In the genomic region with DNA sequence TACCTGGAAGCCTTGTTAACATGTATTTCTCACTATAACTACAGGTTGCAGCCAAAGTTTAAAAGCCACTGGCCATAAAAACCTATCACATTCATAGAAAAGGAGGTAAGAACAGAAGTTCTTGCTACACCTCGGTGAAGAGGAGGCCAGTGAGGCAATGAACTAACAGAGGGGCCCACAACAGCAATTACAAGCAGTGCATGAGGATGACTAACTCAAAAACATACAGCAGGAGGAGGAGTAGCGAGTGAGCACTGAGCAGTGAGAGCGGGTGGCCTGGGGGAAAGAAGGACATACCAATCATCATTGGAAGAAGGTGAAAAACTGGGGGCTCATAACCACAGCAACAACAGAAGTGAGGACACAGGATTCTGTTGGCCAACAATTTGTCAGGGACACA, we compare ENCODE assay signal across 27 cellular contexts. TPM values are rescaled to one million over a fixed set of nuclear protein-coding genes. Genes with fewer than 3 reads are reported as not detected.
DNase-seq lines count a peak whose midpoint lies in the region; ATAC-seq and TF ChIP-seq lines count a peak whose summit lies in the region.
"Had no signal": no experiment of that assay in that cellular context is flagged by ENCODE, and none has a peak within 500 bp of the region (broad histone marks: within the 10 kb centered on the region; RNA-seq: fewer than 3 reads in every experiment).

No MANE protein-coding gene starts in this region.

- no peak overlapping the region for H3K18ac ChIP-seq in mesenchymal stem cell (ENCODE audit: low read depth in 1 of 2, low read length in 2 of 2)

- DNase-seq in Caco-2 (no peak), HFFc6 (no peak), mesenchymal stem cell (peak; percentile 10), SIG-M5 treated with dmso at 0.1 percent for 504 hours (lab: John Stamatoyannopoulos, UW; ENCODE audit: unreplicated experiment) (no peak), RWPE1 (ENCODE audit: low spot score) (no peak)
- DNase-seq in activated naive CD8-positive, alpha-beta T cell treated with anti-CD3 and anti-CD28 coated beads, Interleukin-2, amount 50 U/mL, for 24 hours = no peak
- no peak for DNase-seq in stimulated activated CD4-positive, alpha-beta T cell treated with anti-CD3 and anti-CD28 coated beads, Interleukin-15, amount 100 ng/mL, for 24 hours
- DNase-seq in stimulated activated naive CD8-positive, alpha-beta T cell treated with anti-CD3 and anti-CD28 coated beads, Interleukin-15, Interleukin-2, amounts not matched to agents 100 U/mL and 50 U/mL, for 24 hours = no peak
- DNase-seq: activated CD4-positive, alpha-beta T cell treated with anti-CD3 and anti-CD28 coated beads, Interleukin-2, amount 10 ng/mL, durations not matched to agents 7 days and 5 days; activated naive CD4-positive, alpha-beta T cell treated with Interleukin-2 at 50 U/mL for 16 hours; activated T-cell treated with anti-CD3 and anti-CD28 coated beads, Interleukin-2, amount 50 U/mL, for 4 hours; COR-L47; DMS53; effector CD8-positive, alpha-beta T cell; Karpas-422; naive B cell; NCI-H1436; NCI-H2107; psoas muscle; SIG-M5; sigmoid colon had no signal

- H3K36me3 Mint-ChIP-seq in Caco-2 (ENCODE audit: insufficient read depth, unreplicated experiment) (peaks cover 9% of the 10 kb centered on the region), HFFc6 (ENCODE audit: low read depth) (peaks cover 12% of the 10 kb centered on the region; the same call in 1 of the 2 replicates)
- H3K36me3 Mint-ChIP-seq in activated naive CD8-positive, alpha-beta T cell treated with anti-CD3 and anti-CD28 coated beads, Interleukin-2, amount 50 U/mL, for 24 hours (ENCODE audit: low read depth) = peaks cover 15% of the 10 kb centered on the region

- H2BK5ac ChIP-seq in mesenchymal stem cell (ENCODE audit: low read depth, low read length, poor library complexity, severe bottlenecking) = no peak overlapping the region

- H2AK5ac ChIP-seq in mesenchymal stem cell (ENCODE audit: low read length, severe bottlenecking) = no peak overlapping the region

- H3K4me1 Mint-ChIP-seq in Caco-2 (ENCODE audit: low read depth, unreplicated experiment) = peaks cover 9% of the 10 kb centered on the region
- H3K4me1 Mint-ChIP-seq in HFFc6 (ENCODE audit: low read depth) = peaks cover 41% of the 10 kb centered on the region
- peaks cover 62% of the 10 kb centered on the region for H3K4me1 Mint-ChIP-seq in activated naive CD8-positive, alpha-beta T cell treated with anti-CD3 and anti-CD28 coated beads, Interleukin-2, amount 50 U/mL, for 24 hours

- no peaks in the 10 kb centered on the region for H3K27me3 Mint-ChIP-seq in Caco-2 (ENCODE audit: insufficient read depth, unreplicated experiment)
- H3K27me3 Mint-ChIP-seq in HFFc6 (ENCODE audit: insufficient read depth) = no peaks in the 10 kb centered on the region
- no peaks in the 10 kb centered on the region for H3K27me3 Mint-ChIP-seq in activated naive CD8-positive, alpha-beta T cell treated with anti-CD3 and anti-CD28 coated beads, Interleukin-2, amount 50 U/mL, for 24 hours
- H3K27me3 Mint-ChIP-seq: activated CD4-positive, alpha-beta T cell treated with anti-CD3 and anti-CD28 coated beads, Interleukin-2, amount 10 ng/mL, durations not matched to agents 7 days and 5 days; naive B cell; stimulated activated memory B cell treated with anti-CD40 and anti-IgM and Interleukin-4, amounts not matched to agents 10 μg/mL and 1 μg/mL and 100 μg/mL, for 72 hours; type B pancreatic cell had no signal

- no peak overlapping the region for H3K9ac ChIP-seq in mesenchymal stem cell (ENCODE audit: low read length)
- H3K9ac ChIP-seq: BLaER1 had no signal

- H4K91ac ChIP-seq in mesenchymal stem cell (ENCODE audit: low read length) = no peak overlapping the region

- H3K27me3 ChIP-seq in Caco-2 (replicated peaks; ENCODE audit: control insufficient read depth, insufficient read depth, low read length) (no peaks in the 10 kb centered on the region), mesenchymal stem cell (ENCODE audit: control insufficient read depth in 1 of 2, insufficient read depth in 1 of 2, low read length in 2 of 2) (no peaks in the 10 kb centered on the region)
- H3K27me3 ChIP-seq: BLaER1, sigmoid colon had no signal

- ATAC-seq in activated naive CD8-positive, alpha-beta T cell treated with anti-CD3 and anti-CD28 coated beads, Interleukin-2, amount 50 U/mL, for 24 hours = no peak
- no peak for ATAC-seq in stimulated activated naive CD8-positive, alpha-beta T cell treated with anti-CD3 and anti-CD28 coated beads, Interleukin-15, Interleukin-2, amounts not matched to agents 100 U/mL and 50 U/mL, for 24 hours
- ATAC-seq: HepG2; Panc1; psoas muscle; stimulated activated memory B cell treated with anti-CD40 and anti-IgM and Interleukin-4, amounts not matched to agents 10 μg/mL and 1 μg/mL and 100 μg/mL, for 72 hours had no signal

- H3K4me1 ChIP-seq in Caco-2 (no peaks in the 10 kb centered on the region), mesenchymal stem cell (ENCODE audit: control insufficient read depth, insufficient read depth, low read depth, low read length) (peaks cover 15% of the 10 kb centered on the region)
- H3K4me1 ChIP-seq: BLaER1 had no signal

- H3K36me3 ChIP-seq in Caco-2 (ENCODE audit: control insufficient read depth, insufficient read depth, low read length) (no peaks in the 10 kb centered on the region), mesenchymal stem cell (ENCODE audit: control insufficient read depth in 1 of 2, insufficient read depth in 2 of 2, low read depth in 1 of 2, low read length in 2 of 2) (peaks cover 4% of the 10 kb centered on the region in 2 experiments)
- H3K36me3 ChIP-seq: sigmoid colon had no signal

- H3K14ac ChIP-seq in mesenchymal stem cell (ENCODE audit: low read length in 2 of 2) = no peak overlapping the region

- H3K4me3 ChIP-seq in Caco-2 (ENCODE audit: low read depth, low read length) = no peak overlapping the region
- H3K4me3 ChIP-seq in mesenchymal stem cell (ENCODE audit: insufficient read depth in 1 of 2, low read depth in 1 of 2, low read length in 2 of 2) = no peak overlapping the region
- H3K4me3 ChIP-seq: BLaER1, psoas muscle, sigmoid colon had no signal

- H2AFZ ChIP-seq in mesenchymal stem cell (ENCODE audit: low read depth, low read length) = no peak overlapping the region

- CTCF ChIA-PET in Caco-2 (lab: Charles Lee) = no interaction called here
- CTCF ChIA-PET in RWPE1 (lab: Yijun Ruan, JAX) = no interaction called here

- peak overlapping the region; percentile 60 for H3K27ac Mint-ChIP-seq in Caco-2 (ENCODE audit: unreplicated experiment)
- H3K27ac Mint-ChIP-seq in HFFc6 = peak overlapping the region; percentile 19; the same call in 1 of the 2 replicates
- H3K27ac Mint-ChIP-seq in activated naive CD8-positive, alpha-beta T cell treated with anti-CD3 and anti-CD28 coated beads, Interleukin-2, amount 50 U/mL, for 24 hours = peak overlapping the region; percentile 5
- H3K27ac Mint-ChIP-seq: activated CD4-positive, alpha-beta T cell treated with anti-CD3 and anti-CD28 coated beads, Interleukin-2, amount 10 ng/mL, durations not matched to agents 7 days and 5 days; mesothelial cell of epicardium; stimulated activated memory B cell treated with anti-CD40 and anti-IgM and Interleukin-4, amounts not matched to agents 10 μg/mL and 1 μg/mL and 100 μg/mL, for 72 hours; type B pancreatic cell had no signal

- no peak overlapping the region for H4K8ac ChIP-seq in mesenchymal stem cell (ENCODE audit: low read length)

- H3K4ac ChIP-seq in mesenchymal stem cell (ENCODE audit: low read depth in 1 of 2, low read length in 2 of 2) = no peak overlapping the region

- POLR2A ChIA-PET in Caco-2 (lab: Charles Lee) = no interaction called here
- POLR2A ChIA-PET in RWPE1 (lab: Yijun Ruan, JAX; ENCODE audit: low non-redundant PET) = no interaction called here

- H2BK15ac ChIP-seq in mesenchymal stem cell (ENCODE audit: low read depth, poor library complexity, severe bottlenecking) = no peak overlapping the region

- no TSS peak for BruUV-seq in Caco-2 (replicated peaks; lab: Mats Ljungman, UMichigan)

- H2BK120ac ChIP-seq in mesenchymal stem cell (ENCODE audit: low read depth, low read length) = no peak overlapping the region

- no peak overlapping the region for H2BK12ac ChIP-seq in mesenchymal stem cell (ENCODE audit: low read length in 2 of 2)

- H3K4me2 ChIP-seq in mesenchymal stem cell (ENCODE audit: low read length, poor library complexity, severe bottlenecking) = no peak overlapping the region
- H3K4me2 ChIP-seq: BLaER1 had no signal

- H3K4me3 Mint-ChIP-seq in Caco-2 (ENCODE audit: unreplicated experiment) (no peak overlapping the region), HFFc6 (no peak overlapping the region)
- no peak overlapping the region for H3K4me3 Mint-ChIP-seq in activated naive CD8-positive, alpha-beta T cell treated with anti-CD3 and anti-CD28 coated beads, Interleukin-2, amount 50 U/mL, for 24 hours
- H3K4me3 Mint-ChIP-seq: activated CD4-positive, alpha-beta T cell treated with anti-CD3 and anti-CD28 coated beads, Interleukin-2, amount 10 ng/mL, durations not matched to agents 7 days and 5 days; activated T-cell treated with anti-CD3 and anti-CD28 coated beads, Interleukin-2, amount 50 U/mL, for 4 hours; mesothelial cell of epicardium; naive B cell; stimulated activated memory B cell treated with anti-CD40 and anti-IgM and Interleukin-4, amounts not matched to agents 10 μg/mL and 1 μg/mL and 100 μg/mL, for 72 hours; type B pancreatic cell had no signal

- H3K9me3 ChIP-seq in Caco-2 (no peaks in the 10 kb centered on the region), mesenchymal stem cell (ENCODE audit: control insufficient read depth, low read length) (no peaks in the 10 kb centered on the region)
- H3K9me3 ChIP-seq: BLaER1, psoas muscle, sigmoid colon had no signal

- H3K79me1 ChIP-seq in mesenchymal stem cell (replicated peaks; ENCODE audit: low read length, poor library complexity, severe bottlenecking) = peaks cover 23% of the 10 kb centered on the region

- no peak overlapping the region for H3K23ac ChIP-seq in mesenchymal stem cell (ENCODE audit: low read length in 2 of 2)

- H3K9me3 Mint-ChIP-seq in Caco-2 (ENCODE audit: unreplicated experiment) (no peaks in the 10 kb centered on the region), HFFc6 (no peaks in the 10 kb centered on the region)
- no peaks in the 10 kb centered on the region for H3K9me3 Mint-ChIP-seq in activated naive CD8-positive, alpha-beta T cell treated with anti-CD3 and anti-CD28 coated beads, Interleukin-2, amount 50 U/mL, for 24 hours
- H3K9me3 Mint-ChIP-seq: activated T-cell treated with anti-CD3 and anti-CD28 coated beads, Interleukin-2, amount 50 U/mL, for 4 hours; mesothelial cell of epicardium; naive B cell; stimulated activated memory B cell treated with anti-CD40 and anti-IgM and Interleukin-4, amounts not matched to agents 10 μg/mL and 1 μg/mL and 100 μg/mL, for 72 hours; type B pancreatic cell had no signal

- no peak for TF ChIP-seq CTCF in Caco-2 (IDR thresholded peaks at IDR 0.05; ENCODE audit: insufficient read depth in 1 of 2, low read depth in 1 of 2, low read length in 1 of 2, severe bottlenecking in 1 of 2, unreplicated experiment in 1 of 2)
- no peak for TF ChIP-seq CTCF in HFFc6 (IDR thresholded peaks at IDR 0.05)
- TF ChIP-seq CTCF in RWPE1 (conservative IDR thresholded peaks at IDR 0.05; ENCODE audit: low read depth) = no peak

- 67% methylated on average over 3 of the region's 3 CpGs for WGBS in mesenchymal stem cell

- intact Hi-C loops in Caco-2 (cut with micrococcal nuclease; ENCODE audit: unreplicated experiment) = no loop called here

- H3K27ac ChIP-seq in mesenchymal stem cell (ENCODE audit: low read length, poor library complexity, severe bottlenecking) (no peak overlapping the region), RWPE1 (no peak overlapping the region)
- H3K27ac ChIP-seq: BLaER1, psoas muscle, sigmoid colon had no signal

RNA-seq across cellular contexts. Expression of a gene that starts 51.6 kb away (rescaled TPM):
- total RNA-seq in Caco-2 (2022) = 103 and 116 TPM in 2 replicates
- total RNA-seq in HFFc6 (2021; fragmentation: NEBNext Ultra II Directional; extraction: Animal tissue kit (Norgen Biotek cat#: 25700)) = 100 to 1,000 TPM in 2 of 6 experiments, 10 to 100 TPM in 4; 79.2 to 114 (median 90.6) TPM
- polyA plus RNA-seq in mesenchymal stem cell (2013, experiment 1 of 2) = 37.7 TPM
- polyA plus RNA-seq in mesenchymal stem cell (2013, experiment 2 of 2) = 36.7 TPM

Comparison
In these comparisons a context has a peak if more than half of its experiments do, and no peak if none do; other contexts are left out.
1. H3K27ac Mint-ChIP-seq: peak in every context shown above with its lines; median percentile 60 in Caco-2; 19 in HFFc6; 5 in activated naive CD8-positive, alpha-beta T cell treated with anti-CD3 and anti-CD28 coated beads, Interleukin-2, amount 50 U/mL, for 24 hours.